In genomic region chr1:233791372-233791703, GRCh38 we compare ENCODE assay signal across 9 cellular contexts.
DNase-seq lines count a peak whose midpoint lies in the region; ATAC-seq and TF ChIP-seq lines count a peak whose summit lies in the region.
"Had no signal": no experiment of that assay in that cellular context is flagged by ENCODE, and none has a peak within 500 bp of the region (broad histone marks: within the 10 kb centered on the region; RNA-seq: fewer than 3 reads in every experiment).

No MANE protein-coding gene starts in this region.

- 0 to 8% (median 4%) methylated on average over 1 of the region's 1 CpG for whole genome bisulfite sequencing in heart left ventricle, 4 donors

- H3K79me2 ChIP-seq in KMS-11 (ENCODE audit: insufficient read depth, low read depth), result no peaks in the 10 kb centered on the region

- H3K36me3 Mint-ChIP-seq in WTC11 (peaks cover 7% of the 10 kb centered on the region), nephron (ENCODE audit: low read depth) (no peaks in the 10 kb centered on the region)

- H3K36me3 ChIP-seq in KMS-11 (ENCODE audit: insufficient read depth) (no peaks in the 10 kb centered on the region), heart left ventricle (no peaks in the 10 kb centered on the region)
- H3K36me3 ChIP-seq: BLaER1 treated with 17β-estradiol and CSF1 and Interleukin-3, amounts not matched to agents 10 nM and 100 nM; MG63 had no signal

- no peaks in the 10 kb centered on the region for H3K4me1 ChIP-seq in KMS-11 (ENCODE audit: low read depth, poor library complexity, severe bottlenecking)
- no peaks in the 10 kb centered on the region for H3K4me1 ChIP-seq in heart left ventricle

- H3K9ac ChIP-seq in KMS-11, result no peak overlapping the region
- H3K9ac ChIP-seq: BLaER1 treated with 17β-estradiol and CSF1 and Interleukin-3, amounts not matched to agents 10 nM and 100 nM had no signal

- no peak overlapping the region for H3K27ac ChIP-seq in C4-2B
- H3K27ac ChIP-seq in KMS-11, result no peak overlapping the region
- H3K27ac ChIP-seq in heart left ventricle, result no peak overlapping the region
- H3K27ac ChIP-seq: BLaER1 treated with 17β-estradiol and CSF1 and Interleukin-3, amounts not matched to agents 10 nM and 100 nM had no signal

- no peak overlapping the region for H3K4me3 Mint-ChIP-seq in WTC11
- H3K4me3 Mint-ChIP-seq in nephron, result no peak overlapping the region

- H3K4me3 ChIP-seq in KMS-11 (IDR thresholded peaks at IDR 0.05; ENCODE audit: insufficient read depth, low read depth, low read length) (no peak overlapping the region), heart left ventricle (no peak overlapping the region)
- H3K4me3 ChIP-seq: BLaER1 treated with 17β-estradiol and CSF1 and Interleukin-3, amounts not matched to agents 10 nM and 100 nM; MG63 had no signal

- no peak overlapping the region for H2AFZ ChIP-seq in KMS-11 (ENCODE audit: low read depth)

- ATAC-seq in WTC11 (no peak), heart left ventricle (no peak)

- H3K27me3 Mint-ChIP-seq in WTC11 (ENCODE audit: low read depth) (no peaks in the 10 kb centered on the region), nephron (ENCODE audit: low read depth) (peaks cover 4% of the 10 kb centered on the region)

- H4K20me1 ChIP-seq in KMS-11 (ENCODE audit: insufficient read depth), result no peaks in the 10 kb centered on the region
- H4K20me1 ChIP-seq: BLaER1 treated with 17β-estradiol and CSF1 and Interleukin-3, amounts not matched to agents 10 nM and 100 nM had no signal

- H3K27me3 ChIP-seq in KMS-11 (ENCODE audit: insufficient read depth, low read depth) (no peaks in the 10 kb centered on the region), heart left ventricle (no peaks in the 10 kb centered on the region)
- H3K27me3 ChIP-seq: BLaER1 treated with 17β-estradiol and CSF1 and Interleukin-3, amounts not matched to agents 10 nM and 100 nM; MG63 had no signal

- CTCF ChIA-PET in WTC11 (lab: Charles Lee), result interaction anchor here (0.6 to 1.9 kb wide), 19 partner anchors 9 to 400 kb away, joined by 3 to 22 read pairs (median 5); partner anchors contain the start of gene KCNK1

- H3K9me3 Mint-ChIP-seq in WTC11 (peaks cover 19% of the 10 kb centered on the region), nephron (peaks cover 16% of the 10 kb centered on the region)

- peaks cover 0 to 13% (median 0%) of the 10 kb centered on the region in 12 donors for H3K9me3 ChIP-seq in heart left ventricle
- H3K9me3 ChIP-seq: MG63 had no signal

- POLR2A ChIA-PET in WTC11 (lab: Charles Lee), result no interaction called here

- H3K4me2 ChIP-seq in KMS-11, result no peak overlapping the region
- H3K4me2 ChIP-seq: BLaER1 treated with 17β-estradiol and CSF1 and Interleukin-3, amounts not matched to agents 10 nM and 100 nM had no signal

- H3K27ac Mint-ChIP-seq in WTC11 (no peak overlapping the region), nephron (no peak overlapping the region)

- intact Hi-C loops in heart left ventricle (cut with DNase I), result loop anchor here (1.0 to 10.0 kb wide), 11 partner anchors 157 to 487 kb away; partner anchors contain the start of gene KCNK1 (in 1 of the 10)

- H3K4me1 Mint-ChIP-seq in WTC11 (0 out of 2 replicates have a peak, but pooled peaks cover 2% of the 10 kb centered on the region), nephron (no peaks in the 10 kb centered on the region)

- no peak for TF ChIP-seq POLR2A in erythroblast (IDR thresholded peaks at IDR 0.05; ENCODE audit: low read length)
- no peak for TF ChIP-seq POLR2A in heart left ventricle (IDR thresholded peaks at IDR 0.05)

- TF ChIP-seq CTCF in C4-2B (conservative IDR thresholded peaks at IDR 0.05), result peak; percentile 75
- TF ChIP-seq CTCF in KMS-11 (conservative IDR thresholded peaks at IDR 0.05; ENCODE audit: low read depth, low read length), result peak; percentile 54; the same call in 1 of the 2 replicates
- TF ChIP-seq CTCF in WTC11 (IDR thresholded peaks at IDR 0.05), result peak; percentile 3; the same call in 1 of the 2 replicates
- peak in 2 of 3 experiments; percentile 14 to 30 for TF ChIP-seq CTCF in nephron (IDR thresholded peaks at IDR 0.05; ENCODE audit: unreplicated experiment in 3 of 3)
- TF ChIP-seq CTCF in heart left ventricle (IDR thresholded peaks at IDR 0.05), result peak in 1 of 12 donors; percentile 6

- DNase-seq in WTC11 (ENCODE audit: low spot score) (no peak), erythroblast (lab: John Stamatoyannopoulos, UW) (no peak), heart left ventricle (no peak), NCI-H524 treated with DMSO at 0.1 percent for 48 hours (lab: John Stamatoyannopoulos, UW) (no peak)

TF ChIP-seq in WTC11, 78 proteins besides CTCF, POLR2A, EP300 and RAD21:
- TF ChIP-seq NR3C1 (CRISPR knock-in tag; conservative IDR thresholded peaks at IDR 0.05; ENCODE audit: low read depth), result no peak
- TF ChIP-seq ZNF671 (CRISPR knock-in tag; IDR thresholded peaks at IDR 0.05), result no peak
- no peak for TF ChIP-seq E2F5 (CRISPR knock-in tag; IDR thresholded peaks at IDR 0.05)
- TF ChIP-seq JUN (CRISPR knock-in tag; IDR thresholded peaks at IDR 0.05), result no peak
- no peak for TF ChIP-seq ELF4 (CRISPR knock-in tag; IDR thresholded peaks at IDR 0.05; ENCODE audit: low read depth)
- TF ChIP-seq AFF4 (CRISPR knock-in tag; IDR thresholded peaks at IDR 0.05; ENCODE audit: borderline replicate concordance), result no peak
- no peak for TF ChIP-seq MYBL2 (CRISPR knock-in tag; IDR thresholded peaks at IDR 0.05)
- no peak for TF ChIP-seq CBFB (CRISPR knock-in tag; IDR thresholded peaks at IDR 0.05; ENCODE audit: low read depth)
- TF ChIP-seq IRF1 (CRISPR knock-in tag; IDR thresholded peaks at IDR 0.05), result no peak
- no peak for TF ChIP-seq RORB (CRISPR knock-in tag; IDR thresholded peaks at IDR 0.05)
- no peak for TF ChIP-seq SP1 (CRISPR knock-in tag; conservative IDR thresholded peaks at IDR 0.05)
